ENCODE assay signal across 20 cellular contexts in the genomic region with DNA sequence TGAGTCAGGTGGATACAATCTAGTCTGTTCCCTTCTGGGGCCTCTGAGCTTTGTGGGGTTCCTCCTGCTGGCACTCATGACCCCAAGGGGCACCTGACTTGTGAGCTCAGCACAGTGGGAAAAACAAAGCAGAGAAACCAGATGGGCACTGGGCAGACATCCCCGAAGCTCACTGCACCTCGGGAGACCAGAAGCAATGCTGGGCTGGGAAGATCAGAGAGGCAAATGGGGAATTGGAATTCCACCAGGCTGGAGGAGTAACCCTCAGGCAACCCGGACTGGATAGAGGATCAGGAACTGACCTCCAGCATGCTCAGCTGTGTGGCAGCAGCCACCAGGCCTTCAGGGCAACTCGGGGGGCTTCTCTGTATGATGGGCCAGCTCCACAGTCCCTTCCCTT. TPM values are rescaled to one million over a fixed set of nuclear protein-coding genes. Genes with fewer than 3 reads are reported as not detected.
DNase-seq lines count a peak whose midpoint lies in the region; TF ChIP-seq lines count a peak whose summit lies in the region.
"Had no signal": no experiment of that assay in that cellular context is flagged by ENCODE, and none has a peak within 500 bp of the region (broad histone marks: within the 10 kb centered on the region; RNA-seq: fewer than 3 reads in every experiment).

No MANE protein-coding gene starts in this region.

- H3K79me2 ChIP-seq in osteoblast (ENCODE audit: insufficient read depth, low read length): no peaks in the 10 kb centered on the region

- peaks cover 18% of the 10 kb centered on the region for H3K4me1 Mint-ChIP-seq in activated CD4-positive, alpha-beta memory T cell treated with anti-CD3 and anti-CD28 coated beads for 36 hours (ENCODE audit: low read depth)

- H3K9ac ChIP-seq in BLaER1: no peak overlapping the region

- H3K4me2 ChIP-seq in BLaER1: peak overlapping the region; percentile 65
- no peak overlapping the region for H3K4me2 ChIP-seq in osteoblast (ENCODE audit: insufficient read depth, low read length)

- CTCF ChIA-PET in activated CD4-positive, alpha-beta memory T cell treated with anti-CD3 and anti-CD28 coated beads for 36 hours (lab: Charles Lee): no interaction called here

- intact Hi-C loops in activated CD4-positive, alpha-beta memory T cell treated with anti-CD3 and anti-CD28 coated beads for 36 hours (cut with micrococcal nuclease): no loop called here

- H3K36me3 ChIP-seq in BLaER1 (no peaks in the 10 kb centered on the region), osteoblast (ENCODE audit: insufficient read depth, low read length) (no peaks in the 10 kb centered on the region)

- no peak overlapping the region for H3K27ac Mint-ChIP-seq in activated CD4-positive, alpha-beta memory T cell treated with anti-CD3 and anti-CD28 coated beads for 36 hours

- peaks cover 24% of the 10 kb centered on the region for H3K27me3 Mint-ChIP-seq in activated CD4-positive, alpha-beta memory T cell treated with anti-CD3 and anti-CD28 coated beads for 36 hours

- H2AFZ ChIP-seq in osteoblast (ENCODE audit: low read length): no peak overlapping the region

- no peaks in the 10 kb centered on the region for H4K20me1 ChIP-seq in BLaER1
- H4K20me1 ChIP-seq in osteoblast (ENCODE audit: insufficient read depth, low read length): no peaks in the 10 kb centered on the region

- H3K9me3 ChIP-seq in BLaER1 (no peaks in the 10 kb centered on the region), osteoblast (ENCODE audit: low read depth, low read length) (no peaks in the 10 kb centered on the region)

- H3K36me3 Mint-ChIP-seq in activated CD4-positive, alpha-beta memory T cell treated with anti-CD3 and anti-CD28 coated beads for 36 hours: no peaks in the 10 kb centered on the region

- no peaks in the 10 kb centered on the region for H3K9me3 Mint-ChIP-seq in activated CD4-positive, alpha-beta memory T cell treated with anti-CD3 and anti-CD28 coated beads for 36 hours

- H3K4me3 Mint-ChIP-seq in activated CD4-positive, alpha-beta memory T cell treated with anti-CD3 and anti-CD28 coated beads for 36 hours: no peak overlapping the region

- H3K4me3 ChIP-seq in BLaER1 (no peak overlapping the region), fibroblast of mammary gland (ENCODE audit: control insufficient read depth, low read depth, low read length) (no peak overlapping the region), osteoblast (ENCODE audit: insufficient read depth, low read length) (no peak overlapping the region)

- H3K27ac ChIP-seq in BLaER1: peak overlapping the region; percentile 56; the same call in 1 of the 2 replicates
- H3K27ac ChIP-seq in osteoblast (ENCODE audit: low read depth, low read length): no peak overlapping the region
- H3K27ac ChIP-seq: C4-2B had no signal

- POLR2A ChIA-PET in activated CD4-positive, alpha-beta memory T cell treated with anti-CD3 and anti-CD28 coated beads for 36 hours (lab: Charles Lee): no interaction called here

- H3K4me1 ChIP-seq in BLaER1 (peaks cover 26% of the 10 kb centered on the region), osteoblast (ENCODE audit: insufficient read depth, low read length) (peaks cover 3% of the 10 kb centered on the region)

- H3K27me3 ChIP-seq in BLaER1: no peaks in the 10 kb centered on the region
- H3K27me3 ChIP-seq in osteoblast (ENCODE audit: insufficient read depth, low read length): peaks cover 9% of the 10 kb centered on the region

- no peak for TF ChIP-seq CTCF in fibroblast of mammary gland (conservative IDR thresholded peaks at IDR 0.05; ENCODE audit: control insufficient read depth, insufficient read depth, low read depth, low read length)
- no peak for TF ChIP-seq CTCF in osteoblast (IDR thresholded peaks at IDR 0.05; ENCODE audit: extremely low read depth, low read depth, low read length)

- DNase-seq in NCI-H226 (peak; percentile 14), fibroblast of mammary gland (ENCODE audit: low read depth) (peak; percentile 36), osteoblast (ENCODE audit: insufficient read length, low spot score, missing footprints) (peak; percentile 17), mucosa of gallbladder (ENCODE audit: low spot score) (no peak)
- DNase-seq in activated CD4-positive, alpha-beta memory T cell treated with anti-CD3 and anti-CD28 coated beads for 36 hours: no peak
- no peak for DNase-seq in activated CD8-positive, alpha-beta memory T cell treated with anti-CD3 and anti-CD28 coated beads, Interleukin-2, amount 50 U/mL, for 48 hours
- DNase-seq: 8988T, GDM1, KBM-7, NCI-H1092 treated with DMSO at 0.1 percent for 48 hours, NCI-H146, NCI-H2029, NCI-H2227 treated with DMSO at 0.1 percent for 48 hours, NCI-H510A treated with DMSO at 0.1 percent for 48 hours, NCI-H748 treated with DMSO at 0.1 percent for 48 hours had no signal

RNA-seq across cellular contexts. Expression of a gene that starts 50.3 kb away (rescaled TPM):
- total RNA-seq in osteoblast (not detected in 2 replicates), mucosa of gallbladder (0.69 TPM)
- not detected for total RNA-seq in activated CD4-positive, alpha-beta memory T cell treated with anti-CD3 and anti-CD28 coated beads for 36 hours
- total RNA-seq: Daoy, H1, HepG2 had no signal

Comparison
In these comparisons a context has a peak if more than half of its experiments do, and no peak if none do; other contexts are left out.
1. DNase-seq: peak in NCI-H226 (single experiment), fibroblast of mammary gland (single experiment) and osteoblast (single experiment); none in activated CD4-positive, alpha-beta memory T cell treated with anti-CD3 and anti-CD28 coated beads for 36 hours (single experiment), activated CD8-positive, alpha-beta memory T cell treated with anti-CD3 and anti-CD28 coated beads, Interleukin-2, amount 50 U/mL, for 48 hours (single experiment) and mucosa of gallbladder (single experiment).